Comparison of ENCODE assay signal across 2 cellular contexts in the genomic region with DNA sequence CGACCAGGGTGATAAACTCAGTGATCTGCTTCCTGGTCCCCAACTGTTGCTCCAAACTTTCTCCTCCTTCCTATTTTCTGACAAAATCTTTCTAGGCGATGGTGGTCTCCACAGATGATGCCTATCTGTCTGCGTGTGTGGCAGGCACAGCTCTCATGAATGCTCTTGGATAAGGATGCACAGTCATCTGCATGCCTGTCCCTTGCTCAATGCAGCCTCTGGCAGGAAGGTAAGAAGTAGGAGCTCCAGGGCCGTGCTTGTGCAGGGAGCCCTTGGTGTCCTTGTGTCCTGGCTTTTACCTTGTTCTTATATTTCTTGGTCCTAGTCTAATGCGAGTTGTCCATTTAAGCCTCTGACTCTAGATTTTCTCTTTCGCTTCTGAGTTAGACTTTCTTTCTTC.
TF ChIP-seq lines count a peak whose summit lies in the region.

No MANE protein-coding gene starts in this region.

TF ChIP-seq in H1, 55 proteins besides CTCF, POLR2A, EP300 and RAD21:
- no peak for TF ChIP-seq TAF1 (IDR thresholded peaks at IDR 0.05; ENCODE audit: low read depth, low read length)
- TF ChIP-seq BCL11A (IDR thresholded peaks at IDR 0.05; ENCODE audit: low read depth in 2 of 2, low read length in 2 of 2) = no peak

TF ChIP-seq in WTC11, 78 proteins besides CTCF, POLR2A, EP300 and RAD21:
- no peak for TF ChIP-seq IRF2 (CRISPR knock-in tag; IDR thresholded peaks at IDR 0.05; ENCODE audit: borderline replicate concordance, low read depth)
- TF ChIP-seq OVOL2 (CRISPR knock-in tag; IDR thresholded peaks at IDR 0.05; ENCODE audit: borderline replicate concordance) = no peak
- TF ChIP-seq ZNF232 (CRISPR knock-in tag; IDR thresholded peaks at IDR 0.05) = no peak
- no peak for TF ChIP-seq ZNF671 (CRISPR knock-in tag; IDR thresholded peaks at IDR 0.05)
- no peak for TF ChIP-seq NFE2L1 (CRISPR knock-in tag; IDR thresholded peaks at IDR 0.05)
- no peak for TF ChIP-seq ZNF512 (CRISPR knock-in tag; IDR thresholded peaks at IDR 0.05; ENCODE audit: borderline replicate concordance)
